ENCODE assay signal across 22 cellular contexts in genomic region chr4:10279261-10279660, GRCh38.
"Had no signal": no experiment of that assay in that cellular context is flagged by ENCODE, and none has a peak within 500 bp of the region (broad histone marks: within the 10 kb centered on the region; RNA-seq: fewer than 3 reads in every experiment).

No MANE protein-coding gene starts in this region.

- ATAC-seq: gastrocnemius medialis, heart right ventricle, left cardiac atrium, left lung, left ventricle myocardium superior, lower lobe of right lung, mucosa of descending colon had no signal

- H3K27me3 ChIP-seq: dorsolateral prefrontal cortex, esophagus muscularis mucosa, gastrocnemius medialis, heart right ventricle, left lung had no signal

- H3K4me1 ChIP-seq: gastrocnemius medialis, heart right ventricle, left lung, lower lobe of right lung had no signal

- H3K9me3 ChIP-seq: esophagus muscularis mucosa, gastrocnemius medialis, heart right ventricle, left lung, lower lobe of right lung, mucosa of descending colon had no signal

- H3K4me3 ChIP-seq: coronary artery, dorsolateral prefrontal cortex, esophagus muscularis mucosa, gastrocnemius medialis, heart right ventricle, left lung, lower lobe of right lung, mucosa of descending colon had no signal

- DNase-seq: dermis blood vessel endothelial cell; dorsolateral prefrontal cortex; effector CD4-positive, alpha-beta T cell; effector memory CD4-positive, alpha-beta T cell; foreskin melanocyte; gastrocnemius medialis; glutamatergic neuron; head of caudate nucleus; heart right ventricle; hypothalamus; immature natural killer cell; islet precursor cell; left cardiac atrium; left lung; left ventricle myocardium superior; lower lobe of right lung; mesenchymal stem cell; mucosa of descending colon had no signal

- H3K36me3 ChIP-seq: esophagus muscularis mucosa, gastrocnemius medialis, heart right ventricle, left lung, lower lobe of right lung had no signal

- FAIRE-seq: colon, endothelial cell of umbilical vein had no signal

- H3K27ac ChIP-seq: coronary artery, dorsolateral prefrontal cortex, esophagus muscularis mucosa, gastrocnemius medialis, heart right ventricle, left lung, lower lobe of right lung had no signal
